Comparison of ENCODE assay signal across 10 cellular contexts in the genomic region with DNA sequence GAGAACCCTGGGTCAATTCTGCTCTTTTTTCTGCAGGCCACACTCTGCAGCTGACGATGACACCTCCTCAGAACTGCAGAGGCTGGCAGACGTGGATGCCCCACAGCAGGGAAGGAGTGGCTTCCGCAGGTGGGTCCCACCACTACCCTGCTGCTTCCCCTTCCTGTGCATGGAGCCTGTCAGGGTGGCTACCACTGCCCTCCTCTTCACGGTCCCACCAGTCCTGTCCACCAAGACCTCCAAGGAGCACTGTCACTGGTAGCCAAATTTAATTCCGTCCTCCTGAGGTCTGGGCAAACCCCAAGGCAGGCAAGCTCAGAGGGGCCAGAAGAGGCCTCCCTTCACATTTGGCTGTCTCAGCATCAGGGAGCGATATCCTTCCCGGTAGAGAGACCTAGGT. TPM values are rescaled to one million over a fixed set of nuclear protein-coding genes. Genes with fewer than 3 reads are reported as not detected.
"Had no signal": no experiment of that assay in that cellular context is flagged by ENCODE, and none has a peak within 500 bp of the region (broad histone marks: within the 10 kb centered on the region; RNA-seq: fewer than 3 reads in every experiment).

No MANE protein-coding gene starts in this region.

- H3K27ac ChIP-seq: GM23248, HL-60 had no signal

- H3K4me3 ChIP-seq: GM23248 had no signal

- ATAC-seq: HepG2 had no signal

- DNase-seq: GM23248, GOT3, H9, HCEC 1CT, KBM-7 had no signal

RNA-seq across cellular contexts. Expression of a gene that starts 4.2 kb away (rescaled TPM):
- total RNA-seq: GM23248, H4, H9, HepG2, HT1080 had no signal
- polyA plus RNA-seq: GM23248, HepG2, IgD-negative memory B cell had no signal

RNA-seq across cellular contexts. Expression of a gene that starts 22.9 kb away (rescaled TPM):
- total RNA-seq: GM23248, H4, H9, HepG2, HT1080 had no signal
- polyA plus RNA-seq: GM23248, HepG2, IgD-negative memory B cell had no signal

RNA-seq across cellular contexts. Expression of a gene that starts 43.5 kb away (rescaled TPM):
- total RNA-seq: GM23248, H4, HepG2, HT1080 had no signal
- polyA plus RNA-seq: HepG2, IgD-negative memory B cell had no signal
